In the genomic region with DNA sequence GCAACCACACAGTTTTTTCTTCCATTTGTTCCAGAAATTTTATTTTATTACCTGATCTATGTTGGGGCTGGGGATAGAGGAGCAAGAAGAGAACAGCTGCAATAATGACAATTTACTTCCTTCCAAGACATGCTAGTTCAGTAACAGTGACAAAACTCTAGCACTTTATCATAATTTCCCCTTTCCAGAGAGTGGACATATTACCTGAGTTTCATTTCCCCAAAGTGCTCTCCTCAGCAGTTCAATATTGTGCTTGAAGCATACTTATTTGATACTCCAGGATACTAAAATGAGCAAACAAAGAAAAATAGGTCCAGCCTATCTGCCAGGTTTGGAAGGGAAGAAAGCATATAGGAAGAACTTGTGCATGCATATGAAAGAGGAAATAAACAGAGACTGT, we compare ENCODE assay signal across 26 cellular contexts.
"Had no signal": no experiment of that assay in that cellular context is flagged by ENCODE, and none has a peak within 500 bp of the region (broad histone marks: within the 10 kb centered on the region; RNA-seq: fewer than 3 reads in every experiment).

No MANE protein-coding gene starts in this region.

- H3K36me3 Mint-ChIP-seq: brain had no signal

- H3K27ac Mint-ChIP-seq: activated naive CD4-positive, alpha-beta T cell treated with anti-CD3 and anti-CD28 coated beads for 36 hours; activated naive CD8-positive, alpha-beta T cell treated with anti-CD3 and anti-CD28 coated beads for 36 hours; activated T-helper 1 cell treated with anti-CD3 and anti-CD28 coated beads, Interleukin-12 subunit alpha, Interleukin-12 subunit beta, Interleukin-2, Interleukin-4 antibody, amounts not matched to agents 30 ng/mL and 10 ng/mL and 1 ng/mL, durations not matched to agents 14 hours and 24 hours and 36 hours; nephron had no signal

- H3K4me1 Mint-ChIP-seq: nephron had no signal

- H3K4me3 Mint-ChIP-seq: activated naive CD4-positive, alpha-beta T cell treated with anti-CD3 and anti-CD28 coated beads for 36 hours; activated naive CD8-positive, alpha-beta T cell treated with anti-CD3 and anti-CD28 coated beads for 36 hours; activated T-helper 1 cell treated with anti-CD3 and anti-CD28 coated beads, Interleukin-12 subunit alpha, Interleukin-12 subunit beta, Interleukin-2, Interleukin-4 antibody, amounts not matched to agents 30 ng/mL and 10 ng/mL and 1 ng/mL, durations not matched to agents 14 hours and 24 hours and 36 hours; brain; nephron had no signal

- ATAC-seq: activated CD4-positive, CD25-positive, alpha-beta regulatory T cell treated with anti-CD3 and anti-CD28 coated beads, Interleukin-2, amount 50 U/mL, for 24 hours; left ventricle myocardium superior; right lobe of liver; stimulated activated naive CD8-positive, alpha-beta T cell treated with anti-CD3 and anti-CD28 coated beads, Interleukin-15, Interleukin-2, amounts not matched to agents 100 U/mL and 50 U/mL, for 24 hours had no signal

- FAIRE-seq: endometrium, frontal cortex, TTC549 had no signal

- H3K9me3 Mint-ChIP-seq: nephron had no signal

- H3K27me3 Mint-ChIP-seq: brain had no signal

- DNase-seq: activated CD4-positive, alpha-beta T cell treated with anti-CD3 and anti-CD28 coated beads for 48 hours; activated CD4-positive, alpha-beta T cell treated with anti-CD3 and anti-CD28 coated beads, Interleukin-2, amount 50 U/mL, for 48 hours; activated CD8-positive, alpha-beta memory T cell treated with anti-CD3 and anti-CD28 coated beads, Interleukin-2, amount 50 U/mL, for 4 hours; activated effector memory CD4-positive, alpha-beta T cell treated with anti-CD3 and anti-CD28 coated beads, Interleukin-2, amount 50 U/mL, for 16 hours; activated naive CD4-positive, alpha-beta T cell treated with anti-CD3 and anti-CD28 coated beads for 36 hours; activated naive CD8-positive, alpha-beta T cell treated with anti-CD3 and anti-CD28 coated beads for 36 hours; activated T-cell treated with anti-CD3 and anti-CD28 coated beads, Interleukin-2, amount 50 U/mL, for 1 hour; adrenal gland; aorta; cerebellar nuclear complex; colonic mucosa; effector CD8-positive, alpha-beta T cell; islet precursor cell; left ventricle myocardium superior; right lobe of liver; stimulated activated CD4-positive, alpha-beta T cell treated with anti-CD3 and anti-CD28 coated beads, Interleukin-2, amount 100 ng/mL, for 48 hours; stimulated activated naive CD8-positive, alpha-beta T cell treated with anti-CD3 and anti-CD28 coated beads, Interleukin-15, Interleukin-2, amounts not matched to agents 100 U/mL and 50 U/mL, for 24 hours; testis; transverse colon had no signal
